ENCODE assay signal across 20 cellular contexts in the genomic region with DNA sequence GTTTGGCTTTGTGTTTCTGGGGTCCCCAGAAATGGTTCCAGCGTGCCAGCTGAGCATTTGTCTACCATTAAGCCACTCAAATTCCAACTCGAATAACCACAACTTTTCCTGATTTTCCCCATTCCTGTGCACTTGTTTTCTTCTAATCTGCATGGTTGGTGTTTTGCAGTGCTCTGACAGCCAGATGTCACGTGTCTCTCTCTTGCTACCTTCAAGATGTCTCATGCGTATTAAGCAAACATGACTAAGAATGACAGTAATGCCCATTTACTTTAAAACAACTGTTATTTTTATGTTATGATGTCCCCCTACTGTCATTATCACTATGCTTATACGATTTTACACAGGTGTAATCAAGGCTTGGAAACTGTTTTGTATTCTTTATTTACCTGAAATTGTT.
DNase-seq lines count a peak whose midpoint lies in the region; FAIRE-seq and TF ChIP-seq lines count a peak whose summit lies in the region.
"Had no signal": no experiment of that assay in that cellular context is flagged by ENCODE, and none has a peak within 500 bp of the region (broad histone marks: within the 10 kb centered on the region; RNA-seq: fewer than 3 reads in every experiment).

No MANE protein-coding gene starts in this region.

- TF ChIP-seq CTCF in epithelial cell of esophagus (IDR thresholded peaks at IDR 0.05; ENCODE audit: insufficient read depth, low read depth, low read length, missing control alignments): no peak

- DNase-seq in ELR (ENCODE audit: low read depth) (peak; percentile 36), HS-5 (ENCODE audit: low read depth) (peak; percentile 8), RCC 7860 (ENCODE audit: low spot score) (peak; percentile 22), epithelial cell of esophagus (ENCODE audit: low read depth) (peak; percentile 79), activated gamma-delta T cell treated with Interleukin-2 at 50 U/mL for 16 hours (no peak), AG08396 (ENCODE audit: low spot score) (no peak)
- DNase-seq in stimulated activated CD8-positive, alpha-beta memory T cell treated with anti-CD3 and anti-CD28 coated beads, Interleukin-4, amount 100 ng/mL, for 48 hours: no peak
- DNase-seq: C1 segment of cervical spinal cord; CD8-positive, alpha-beta memory T cell; DND-41; KG1; NCI-H1417 treated with DMSO at 0.1 percent for 48 hours; NCI-H187 treated with DMSO at 0.1 percent for 48 hours; NCI-H226; NCI-H524; NCI-H82; PC-9; Right ventricle myocardium superior had no signal

- no peak overlapping the region for H3K4me3 ChIP-seq in epithelial cell of esophagus (ENCODE audit: low read length)
- H3K4me3 ChIP-seq: PC-9, SK-N-MC had no signal

- FAIRE-seq in RCC 7860 (lab: Jason Lieb, UNC): no peak
- FAIRE-seq: G401.6 had no signal

Comparison
In these comparisons a context has a peak if more than half of its experiments do, and no peak if none do; other contexts are left out.
1. DNase-seq: peak in ELR (single experiment), HS-5 (single experiment), RCC 7860 (single experiment) and epithelial cell of esophagus (single experiment); none in stimulated activated CD8-positive, alpha-beta memory T cell treated with anti-CD3 and anti-CD28 coated beads, Interleukin-4, amount 100 ng/mL, for 48 hours (single experiment), activated gamma-delta T cell treated with Interleukin-2 at 50 U/mL for 16 hours (single experiment) and AG08396 (single experiment).